Comparison of ENCODE assay signal across 18 cellular contexts in genomic region chr16:84374160-84374489, GRCh38. TPM values are rescaled to one million over a fixed set of nuclear protein-coding genes. Genes with fewer than 3 reads are reported as not detected.
"Had no signal": no experiment of that assay in that cellular context is flagged by ENCODE, and none has a peak within 500 bp of the region (broad histone marks: within the 10 kb centered on the region; RNA-seq: fewer than 3 reads in every experiment).

No MANE protein-coding gene starts in this region.

- H3K4me3 ChIP-seq: dorsolateral prefrontal cortex, gastroesophageal sphincter, neural progenitor cell, upper lobe of left lung had no signal

- H3K36me3 Mint-ChIP-seq: naive B cell; neural progenitor cell; stimulated activated naive B cell treated with anti-CD40 and anti-IgM and Interleukin-4, amounts not matched to agents 10 μg/mL and 1 μg/mL and 100 μg/mL, for 72 hours had no signal

- FAIRE-seq: islet of Langerhans, TTC549 had no signal

- H3K4me1 ChIP-seq: gastroesophageal sphincter had no signal

- DNase-seq: activated B cell treated with CpG ODN at 0.5 μM for 24 hours; activated effector memory CD4-positive, alpha-beta T cell treated with anti-CD3 and anti-CD28 coated beads, Interleukin-2, amount 50 U/mL, for 16 hours; activated T-cell treated with anti-CD3 and anti-CD28 coated beads, Interleukin-2, amount 50 U/mL, for 24 hours; aorta; endodermal cell; erythroblast; mammary epithelial cell; naive B cell; posterior cingulate gyrus; stimulated activated naive B cell treated with anti-CD40 and anti-IgM and Interleukin-4, amounts not matched to agents 10 μg/mL and 1 μg/mL and 100 μg/mL, for 72 hours; T-helper 17 cell; upper lobe of left lung had no signal

- H3K27ac ChIP-seq: gastroesophageal sphincter, neural progenitor cell, upper lobe of left lung had no signal

- H3K4me3 Mint-ChIP-seq: activated B cell treated with CpG ODN at 0.5 μM for 24 hours; activated T-cell treated with anti-CD3 and anti-CD28 coated beads, Interleukin-2, amount 50 U/mL, for 24 hours; endodermal cell; naive B cell; neural progenitor cell; stimulated activated naive B cell treated with anti-CD40 and anti-IgM and Interleukin-4, amounts not matched to agents 10 μg/mL and 1 μg/mL and 100 μg/mL, for 72 hours; T-helper 17 cell had no signal

- H3K4me1 Mint-ChIP-seq: activated B cell treated with CpG ODN at 0.5 μM for 24 hours; naive B cell; stimulated activated naive B cell treated with anti-CD40 and anti-IgM and Interleukin-4, amounts not matched to agents 10 μg/mL and 1 μg/mL and 100 μg/mL, for 72 hours had no signal

- ATAC-seq: gastroesophageal sphincter; stimulated activated naive B cell treated with anti-CD40 and anti-IgM and Interleukin-4, amounts not matched to agents 10 μg/mL and 1 μg/mL and 100 μg/mL, for 72 hours; T-helper 17 cell had no signal

- H3K9me3 Mint-ChIP-seq: activated B cell treated with CpG ODN at 0.5 μM for 24 hours; activated T-cell treated with anti-CD3 and anti-CD28 coated beads, Interleukin-2, amount 50 U/mL, for 24 hours; endodermal cell; neural progenitor cell; stimulated activated naive B cell treated with anti-CD40 and anti-IgM and Interleukin-4, amounts not matched to agents 10 μg/mL and 1 μg/mL and 100 μg/mL, for 72 hours had no signal

- H3K27me3 ChIP-seq: upper lobe of left lung had no signal

- H3K9me3 ChIP-seq: gastroesophageal sphincter, upper lobe of left lung had no signal

- H3K27ac Mint-ChIP-seq: activated B cell treated with CpG ODN at 0.5 μM for 24 hours; activated T-cell treated with anti-CD3 and anti-CD28 coated beads, Interleukin-2, amount 50 U/mL, for 24 hours; endodermal cell; naive B cell; neural progenitor cell; stimulated activated naive B cell treated with anti-CD40 and anti-IgM and Interleukin-4, amounts not matched to agents 10 μg/mL and 1 μg/mL and 100 μg/mL, for 72 hours; T-helper 17 cell had no signal

- H3K36me3 ChIP-seq: gastroesophageal sphincter, neural progenitor cell, upper lobe of left lung had no signal

RNA-seq across cellular contexts. Expression of gene ATP2C2, which starts 5.8 kb away (rescaled TPM):
- total RNA-seq: activated B cell treated with CpG ODN at 0.5 μM for 24 hours, mononuclear cell, T-helper 17 cell had no signal
